Comparison of ENCODE assay signal across 1 cellular context in the genomic region with DNA sequence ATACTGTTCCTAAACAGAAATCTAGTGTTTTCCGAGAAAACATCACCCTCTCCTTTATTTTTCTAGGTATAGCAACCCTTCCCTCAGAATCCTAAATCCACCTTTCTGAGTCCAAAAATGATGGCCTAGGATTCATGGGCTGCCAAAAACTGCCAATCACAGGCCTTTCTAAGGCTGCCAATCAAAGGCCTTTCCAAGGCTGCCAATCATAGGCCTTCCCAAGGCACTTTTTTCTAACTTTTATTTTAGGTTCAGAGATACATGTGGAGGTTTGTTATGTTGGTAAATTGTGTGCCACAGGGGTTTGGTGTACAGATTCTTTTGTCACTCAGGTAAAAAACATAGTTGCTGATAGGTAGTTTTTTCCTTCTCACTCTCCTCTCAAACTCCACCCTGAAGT.
TF ChIP-seq lines count a peak whose summit lies in the region.

No MANE protein-coding gene starts in this region.

TF ChIP-seq in HEK293T, 16 proteins besides CTCF, POLR2A, EP300 and RAD21 (continued from another document):
- TF ChIP-seq, protein P1, sequence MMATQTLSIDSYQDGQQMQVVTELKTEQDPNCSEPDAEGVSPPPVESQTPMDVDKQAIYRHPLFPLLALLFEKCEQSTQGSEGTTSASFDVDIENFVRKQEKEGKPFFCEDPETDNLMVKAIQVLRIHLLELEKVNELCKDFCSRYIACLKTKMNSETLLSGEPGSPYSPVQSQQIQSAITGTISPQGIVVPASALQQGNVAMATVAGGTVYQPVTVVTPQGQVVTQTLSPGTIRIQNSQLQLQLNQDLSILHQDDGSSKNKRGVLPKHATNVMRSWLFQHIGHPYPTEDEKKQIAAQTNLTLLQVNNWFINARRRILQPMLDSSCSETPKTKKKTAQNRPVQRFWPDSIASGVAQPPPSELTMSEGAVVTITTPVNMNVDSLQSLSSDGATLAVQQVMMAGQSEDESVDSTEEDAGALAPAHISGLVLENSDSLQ (IDR thresholded peaks at IDR 0.05), result peak; percentile 69
